1 cellular context compared by ENCODE assay signal in genomic region chr22:39179841-39180335, GRCh38.
TF ChIP-seq lines count a peak whose summit lies in the region.

No MANE protein-coding gene starts in this region.

TF ChIP-seq in HepG2, 621 proteins besides CTCF, POLR2A, EP300 and RAD21 (continued from another document):
- TF ChIP-seq MXI1 (IDR thresholded peaks at IDR 0.05; ENCODE audit: borderline replicate concordance, low read depth, low read length) (no peak), ZNF276 (CRISPR knock-in tag; IDR thresholded peaks at IDR 0.05; ENCODE audit: low read depth) (no peak), HNRNPUL1 (IDR thresholded peaks at IDR 0.05; ENCODE audit: low read depth, low read length) (no peak), ZNF564 (CRISPR knock-in tag; IDR thresholded peaks at IDR 0.05) (no peak), BCL3 (CRISPR knock-in tag; IDR thresholded peaks at IDR 0.05) (no peak), BHLHE40 (IDR thresholded peaks at IDR 0.05; ENCODE audit: low read length) (no peak), ZNF280B (CRISPR knock-in tag; IDR thresholded peaks at IDR 0.05; ENCODE audit: borderline replicate concordance) (no peak), ZFP41 (CRISPR knock-in tag; IDR thresholded peaks at IDR 0.05; ENCODE audit: borderline replicate concordance) (no peak), HINFP (CRISPR knock-in tag; IDR thresholded peaks at IDR 0.05; ENCODE audit: low read depth) (no peak), YEATS2 (CRISPR knock-in tag; IDR thresholded peaks at IDR 0.05; ENCODE audit: borderline replicate concordance) (no peak), FOXO4 (CRISPR knock-in tag; conservative IDR thresholded peaks at IDR 0.05) (no peak)
